In the genomic region with DNA sequence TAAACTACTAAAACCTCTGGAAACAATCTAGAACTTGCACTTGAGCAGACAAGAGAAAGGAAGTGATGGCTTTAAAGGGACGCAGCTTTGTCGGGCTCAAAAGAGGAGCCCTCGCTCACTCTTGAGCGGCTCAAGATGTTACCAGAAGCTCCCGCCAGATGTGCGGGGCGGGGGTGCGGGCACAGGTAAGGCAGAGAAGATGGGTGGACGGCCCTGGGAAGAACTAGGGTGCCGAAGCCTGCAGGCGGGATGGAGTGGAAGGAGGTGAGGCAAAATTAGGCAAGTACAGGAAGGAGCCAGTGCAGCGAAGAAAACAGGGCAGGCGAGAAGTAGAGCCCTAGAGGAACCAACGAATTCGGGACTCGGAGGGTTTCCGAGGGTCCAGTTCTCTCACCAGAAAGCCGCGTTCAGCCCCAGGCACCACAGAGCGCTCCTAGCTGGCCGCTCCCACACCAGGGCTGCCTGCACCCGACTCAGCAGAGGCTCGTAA, we compare ENCODE assay signal across 8 cellular contexts. TPM values are rescaled to one million over a fixed set of nuclear protein-coding genes. Genes with fewer than 3 reads are reported as not detected.
A peak's percentile ranks its signal among the peaks of the same experiment; 100 is the strongest.
DNase-seq lines count a peak whose midpoint lies in the region; ATAC-seq and TF ChIP-seq lines count a peak whose summit lies in the region.

No MANE protein-coding gene starts in this region.

- no peaks in the 10 kb centered on the region for H3K9me3 ChIP-seq in colonic mucosa
- no peaks in the 10 kb centered on the region for H3K9me3 ChIP-seq in mesodermal cell (ENCODE audit: control insufficient read depth, low read length)
- H3K9me3 ChIP-seq in upper lobe of left lung: no peaks in the 10 kb centered on the region

- peak overlapping the region; percentile 93 to 98 for H3K9ac ChIP-seq in colonic mucosa (ENCODE audit: low read depth in 2 of 2, low read length in 2 of 2)

- H3K36me3 ChIP-seq in colonic mucosa (peaks cover 2% of the 10 kb centered on the region), mesodermal cell (ENCODE audit: control insufficient read depth, insufficient read depth, low read length) (peaks cover 42% of the 10 kb centered on the region), upper lobe of left lung (peaks cover 4 to 22% (median 16%) of the 10 kb centered on the region in 4 donors)

- no peak for TF ChIP-seq EP300 in upper lobe of left lung (IDR thresholded peaks at IDR 0.05)

- DNase-seq in OCI-M1 (lab: John Stamatoyannopoulos, UW) (peak; percentile 57), colonic mucosa (no peak), upper lobe of left lung (peak in 1 of 2 donors; percentile 22)
- no peak for DNase-seq in activated CD8-positive, alpha-beta memory T cell treated with anti-CD3 and anti-CD28 coated beads for 24 hours

- peak overlapping the region; percentile 95 for H3K27ac ChIP-seq in colonic mucosa
- H3K27ac ChIP-seq in mesodermal cell (ENCODE audit: low read depth, low read length, severe bottlenecking): peak overlapping the region; percentile 87
- H3K27ac ChIP-seq in upper lobe of left lung: peak overlapping the region; percentile 86 to 97 (median 94)

- 1% methylated on average over 23 of the region's 23 CpGs for WGBS in mesodermal cell (ENCODE audit: insufficient coverage in 2 of 2), 2 experiments
- 0 to 1% methylated on average over 17 to 20 of the region's 23 CpGs for WGBS in upper lobe of left lung, 2 donors

- H3K27me3 ChIP-seq in colonic mucosa: no peaks in the 10 kb centered on the region
- no peaks in the 10 kb centered on the region for H3K27me3 ChIP-seq in upper lobe of left lung

- H3K4me1 ChIP-seq in colonic mucosa (peaks cover 9% of the 10 kb centered on the region), mesodermal cell (ENCODE audit: control insufficient read depth, insufficient read depth, low read length, poor library complexity, severe bottlenecking) (peaks cover 3% of the 10 kb centered on the region), upper lobe of left lung (peaks cover 41 to 49% (median 45%) of the 10 kb centered on the region in 4 donors)

- H3K4me3 ChIP-seq in colonic mucosa (peak overlapping the region; percentile 82), mesodermal cell (ENCODE audit: extremely low read depth, insufficient read depth, low read length, poor library complexity, severe bottlenecking) (peak overlapping the region; percentile 94), upper lobe of left lung (peak overlapping the region; percentile 60 to 96 (median 94))

- intact Hi-C loops in colonic mucosa (cut with DNase I): loop anchor here (5.0 kb wide), 1 partner anchor 64 kb away; no protein-coding TSS in a partner anchor

- TF ChIP-seq CTCF in colonic mucosa (IDR thresholded peaks at IDR 0.05) (no peak), upper lobe of left lung (IDR thresholded peaks at IDR 0.05) (no peak)

- no peak for TF ChIP-seq POLR2A in upper lobe of left lung (IDR thresholded peaks at IDR 0.05)

- peak; percentile 36 for ATAC-seq in GM18867 (IDR thresholded peaks at IDR 0.05; ENCODE audit: unreplicated experiment)
- ATAC-seq in HG02623 (IDR thresholded peaks at IDR 0.05; ENCODE audit: unreplicated experiment): peak; percentile 27
- ATAC-seq in upper lobe of left lung (ENCODE audit: low FRiP score in 2 of 2): peak; percentile 77 to 84
- ATAC-seq in HG03521 (IDR thresholded peaks at IDR 0.05; ENCODE audit: unreplicated experiment): no peak

RNA-seq across cellular contexts. Expression of gene RETREG3, which starts 0.4 kb away (rescaled TPM):
- total RNA-seq in colonic mucosa (10 to 100 TPM; 49.2 to 60.3 TPM), upper lobe of left lung (10 to 100 TPM; 47.1 to 89.7 (median 59.9) TPM)
- 31.6 TPM for polyA plus RNA-seq in mesodermal cell (2013, experiment 1 of 2)
- 27.8 TPM for polyA plus RNA-seq in mesodermal cell (2013, experiment 2 of 2)

RNA-seq across cellular contexts. Expression of gene TUBG1, which starts 0.7 kb away (rescaled TPM):
- total RNA-seq in colonic mucosa (10 to 100 TPM; 32.3 to 86.9 TPM), upper lobe of left lung (10 to 100 TPM; 27.3 to 55.4 (median 31.8) TPM)
- 104 TPM for polyA plus RNA-seq in mesodermal cell (2013, experiment 1 of 2)
- polyA plus RNA-seq in mesodermal cell (2013, experiment 2 of 2): 83.1 TPM

RNA-seq across cellular contexts. Expression of gene PSMC3IP, which starts 31.2 kb away (rescaled TPM):
- 10 to 100 TPM in 1 of 2 donors, 1 to 10 TPM in 1; 2.2 to 11.6 TPM for total RNA-seq in colonic mucosa
- 13.9 TPM for polyA plus RNA-seq in mesodermal cell (2013, experiment 1 of 2)
- 12.8 TPM for polyA plus RNA-seq in mesodermal cell (2013, experiment 2 of 2)
- total RNA-seq in upper lobe of left lung: 1 to 10 TPM in 5 of 6 donors, not detected in 1; 1.9 to 6.8 (median 3.8) TPM

RNA-seq across cellular contexts. Expression of gene MLX, which starts 41.8 kb away (rescaled TPM):
- total RNA-seq in colonic mucosa (10 to 100 TPM; 79.6 to 83.0 TPM), upper lobe of left lung (100 to 1,000 TPM in 1 of 6 donors, 10 to 100 TPM in 5; 61.8 to 104 (median 83.5) TPM)
- polyA plus RNA-seq in mesodermal cell (2013, experiment 1 of 2): 39.2 TPM
- 34.6 TPM for polyA plus RNA-seq in mesodermal cell (2013, experiment 2 of 2)

RNA-seq across cellular contexts. Expression of gene COASY, which starts 46.8 kb away (rescaled TPM):
- total RNA-seq in colonic mucosa: 100 to 1,000 TPM in 1 of 2 donors, 10 to 100 TPM in 1; 94.2 to 176 TPM
- 68.8 TPM for polyA plus RNA-seq in mesodermal cell (2013, experiment 1 of 2)
- polyA plus RNA-seq in mesodermal cell (2013, experiment 2 of 2): 60.4 TPM
- 10 to 100 TPM; 34.7 to 71.1 (median 51.4) TPM for total RNA-seq in upper lobe of left lung
